ENCODE assay signal across 12 cellular contexts in genomic region chr18:36149514-36150289, GRCh38. TPM values are rescaled to one million over a fixed set of nuclear protein-coding genes. Genes with fewer than 3 reads are reported as not detected.
DNase-seq lines count a peak whose midpoint lies in the region; ATAC-seq and TF ChIP-seq lines count a peak whose summit lies in the region.
"Had no signal": no experiment of that assay in that cellular context is flagged by ENCODE, and none has a peak within 500 bp of the region (broad histone marks: within the 10 kb centered on the region; RNA-seq: fewer than 3 reads in every experiment).

No MANE protein-coding gene starts in this region.

- 0 out of 2 replicates have a peak, but pooled peaks cover 2% of the 10 kb centered on the region for H3K79me2 ChIP-seq in SK-N-SH (ENCODE audit: insufficient read depth)

- TF ChIP-seq CTCF in activated B cell treated with CpG ODN at 0.5 μM for 24 hours (IDR thresholded peaks at IDR 0.05), result no peak
- no peak for TF ChIP-seq CTCF in SK-N-SH (IDR thresholded peaks at IDR 0.05)

- peaks cover 56 to 81% of the 10 kb centered on the region in 2 experiments for H3K36me3 ChIP-seq in SK-N-SH (replicated peaks in 1 of 2; ENCODE audit: control insufficient read depth in 1 of 2, insufficient read depth in 2 of 2, low read length in 1 of 2)

- no peaks in the 10 kb centered on the region for H3K27me3 Mint-ChIP-seq in activated B cell treated with CpG ODN at 0.5 μM for 24 hours
- H3K27me3 Mint-ChIP-seq: activated CD4-positive, alpha-beta T cell treated with anti-CD3 and anti-CD28 coated beads, Interleukin-2, amount 10 ng/mL, durations not matched to agents 7 days and 5 days had no signal

- 97% methylated on average over 5 of the region's 5 CpGs for WGBS in SK-N-SH (ENCODE audit: low lambda C conversion rate)

- no peaks in the 10 kb centered on the region for H3K9me2 ChIP-seq in SK-N-SH

- no peak overlapping the region for H3K27ac ChIP-seq in SK-N-SH (ENCODE audit: low read depth in 2 of 2, low read length in 1 of 2)
- H3K27ac ChIP-seq: PC-9, right atrium auricular region had no signal

- CTCF ChIA-PET in activated B cell treated with CpG ODN at 0.5 μM for 24 hours (lab: Charles Lee) (interaction anchor here (0.5 to 1.5 kb wide), 4 partner anchors 26 to 393 kb away, joined by 3 to 5 read pairs (median 3); no protein-coding TSS in a partner anchor), SK-N-SH (lab: Yijun Ruan, JAX) (interaction anchor here (0.6 kb wide), 1 partner anchor 143 kb away, joined by 3 read pairs; no protein-coding TSS in a partner anchor)

- intact Hi-C loops in activated B cell treated with CpG ODN at 0.5 μM for 24 hours (cut with micrococcal nuclease), result loop anchor here (1.0 to 5.0 kb wide), 3 partner anchors 20 to 134 kb away; partner anchors contain the start of genes ELP2, MOCOS and SLC39A6

- peaks cover under 1% of the 10 kb centered on the region for H3F3A ChIP-seq in SK-N-SH (replicated peaks; ENCODE audit: insufficient read depth)

- no peaks in the 10 kb centered on the region for H3K9me3 Mint-ChIP-seq in activated B cell treated with CpG ODN at 0.5 μM for 24 hours
- H3K9me3 Mint-ChIP-seq: activated CD4-positive, alpha-beta T cell treated with anti-CD3 and anti-CD28 coated beads, Interleukin-2, amount 10 ng/mL, durations not matched to agents 7 days and 5 days had no signal

- ATAC-seq in GM18867 (IDR thresholded peaks at IDR 0.05; ENCODE audit: unreplicated experiment) (peak; percentile 97), GM21390 (IDR thresholded peaks at IDR 0.05; ENCODE audit: unreplicated experiment) (peak; percentile 97), HG03095 (IDR thresholded peaks at IDR 0.05; ENCODE audit: unreplicated experiment) (peak; percentile 91), activated B cell treated with CpG ODN at 0.5 μM for 24 hours (ENCODE audit: low read depth) (peak; percentile 98)

- H3K9ac ChIP-seq in SK-N-SH, result no peak overlapping the region

- peaks cover 54% of the 10 kb centered on the region for H3K4me1 Mint-ChIP-seq in activated B cell treated with CpG ODN at 0.5 μM for 24 hours

- TF ChIP-seq RAD21 in SK-N-SH (IDR thresholded peaks at IDR 0.05; ENCODE audit: low read length), result no peak

- H3K4me3 Mint-ChIP-seq in activated B cell treated with CpG ODN at 0.5 μM for 24 hours, result peak overlapping the region; percentile 61
- H3K4me3 Mint-ChIP-seq: activated CD4-positive, alpha-beta T cell treated with anti-CD3 and anti-CD28 coated beads, Interleukin-2, amount 10 ng/mL, durations not matched to agents 7 days and 5 days had no signal

- H4K20me1 ChIP-seq in SK-N-SH (ENCODE audit: insufficient read depth), result no peaks in the 10 kb centered on the region

- DNase-seq in activated B cell treated with CpG ODN at 0.5 μM for 24 hours (no peak), SK-N-SH (no peak), GDM1 (lab: John Stamatoyannopoulos, UW) (no peak), ecto neural progenitor cell (ENCODE audit: low spot score) (no peak)
- DNase-seq in activated CD4-positive, alpha-beta T cell treated with anti-CD3 and anti-CD28 coated beads for 4 hours, result no peak
- DNase-seq: activated CD4-positive, alpha-beta T cell treated with anti-CD3 and anti-CD28 coated beads, Interleukin-2, amount 10 ng/mL, durations not matched to agents 7 days and 5 days; EL; PC-9 had no signal

- POLR2A ChIA-PET in activated B cell treated with CpG ODN at 0.5 μM for 24 hours (lab: Charles Lee), result interaction anchor here (1.9 to 2.5 kb wide), 3 partner anchors 17 to 21 kb away, joined by 5 to 29 read pairs (median 7); partner anchors contain the start of gene SLC39A6
- POLR2A ChIA-PET in SK-N-SH (lab: Yijun Ruan, JAX), result no interaction called here

- H3K4me1 ChIP-seq in SK-N-SH (ENCODE audit: control insufficient read depth in 1 of 2, insufficient read depth in 2 of 2, low read depth in 1 of 2, low read length in 1 of 2), result no peaks in the 10 kb centered on the region
- H3K4me1 ChIP-seq: right atrium auricular region had no signal

- no peak overlapping the region for H3K4me2 ChIP-seq in SK-N-SH
- H3K4me2 ChIP-seq: PC-9 had no signal

- H3K27me3 ChIP-seq in SK-N-SH (ENCODE audit: insufficient read depth), result no peaks in the 10 kb centered on the region
- H3K27me3 ChIP-seq: right atrium auricular region had no signal

- H3K9me3 ChIP-seq in SK-N-SH, result no peaks in the 10 kb centered on the region
- H3K9me3 ChIP-seq: right atrium auricular region had no signal

- peaks cover 85% of the 10 kb centered on the region for H3K36me3 Mint-ChIP-seq in activated B cell treated with CpG ODN at 0.5 μM for 24 hours (ENCODE audit: low read depth)

- TF ChIP-seq EP300 in SK-N-SH (IDR thresholded peaks at IDR 0.05; ENCODE audit: borderline replicate concordance in 1 of 2, low read depth in 1 of 2, low read length in 1 of 2), result no peak

- H3K4me3 ChIP-seq in SK-N-SH (ENCODE audit: low read depth in 2 of 2, low read length in 1 of 2), result no peak overlapping the region
- H3K4me3 ChIP-seq: PC-9, right atrium auricular region had no signal

- no peak overlapping the region for H2AFZ ChIP-seq in SK-N-SH (ENCODE audit: low read depth)
- H2AFZ ChIP-seq: PC-9 had no signal

- H3K27ac Mint-ChIP-seq in activated B cell treated with CpG ODN at 0.5 μM for 24 hours, result peak overlapping the region; percentile 89
- H3K27ac Mint-ChIP-seq: activated CD4-positive, alpha-beta T cell treated with anti-CD3 and anti-CD28 coated beads, Interleukin-2, amount 10 ng/mL, durations not matched to agents 7 days and 5 days had no signal

TF ChIP-seq in SK-N-SH, 30 proteins besides CTCF, POLR2A, EP300 and RAD21:
- TF ChIP-seq FOXJ3 (CRISPR knock-in tag; IDR thresholded peaks at IDR 0.05) (no peak), PBX3 (IDR thresholded peaks at IDR 0.05) (no peak), MEF2A (IDR thresholded peaks at IDR 0.05; ENCODE audit: borderline replicate concordance, low read depth) (no peak), FOXM1 (IDR thresholded peaks at IDR 0.05; ENCODE audit: low read depth) (no peak), MAX (IDR thresholded peaks at IDR 0.05; ENCODE audit: low read depth) (no peak), IRF3 (IDR thresholded peaks at IDR 0.05; ENCODE audit: low read depth, low read length) (no peak), CHD2 (IDR thresholded peaks at IDR 0.05; ENCODE audit: low read length, partially characterized antibody) (no peak), MXI1 (IDR thresholded peaks at IDR 0.05; ENCODE audit: low read depth, low read length) (no peak), SMC3 (IDR thresholded peaks at IDR 0.05; ENCODE audit: low read depth, low read length) (no peak), SIN3A (IDR thresholded peaks at IDR 0.05; ENCODE audit: borderline replicate concordance, low read depth, low read length) (no peak), GATA2 (CRISPR knock-in tag; IDR thresholded peaks at IDR 0.05) (no peak), RXRA (IDR thresholded peaks at IDR 0.05; ENCODE audit: borderline replicate concordance, low read depth) (no peak), NRF1 (IDR thresholded peaks at IDR 0.05; ENCODE audit: low read depth, low read length) (no peak)

RNA-seq across cellular contexts. Expression of gene ELP2, which starts 20.0 kb away (rescaled TPM):
- total RNA-seq in activated B cell treated with CpG ODN at 0.5 μM for 24 hours, result 105 and 124 TPM in 2 replicates
- 38.3 and 48.5 TPM in 2 replicates for polyA plus RNA-seq in SK-N-SH (2012; rRNA removed)
- 44.1 and 46.4 TPM in 2 replicates for polyA plus RNA-seq in SK-N-SH (2012; cell fraction: cytosol; rRNA removed)
- polyA plus RNA-seq in SK-N-SH (2012; cell fraction: nucleus; rRNA removed), result 106 TPM in 2 replicates

RNA-seq across cellular contexts. Expression of gene SLC39A6, which starts 20.6 kb away (rescaled TPM):
- 17.6 and 18.6 TPM in 2 replicates for total RNA-seq in activated B cell treated with CpG ODN at 0.5 μM for 24 hours
- 67.4 and 112 TPM in 2 replicates for polyA plus RNA-seq in SK-N-SH (2012; rRNA removed)
- polyA plus RNA-seq in SK-N-SH (2012; cell fraction: cytosol; rRNA removed), result 78.0 and 94.7 TPM in 2 replicates
- polyA plus RNA-seq in SK-N-SH (2012; cell fraction: nucleus; rRNA removed), result 19.6 and 56.6 TPM in 2 replicates

RNA-seq across cellular contexts. Expression of gene MOCOS, which starts 37.6 kb away (rescaled TPM):
- 0.39 and 0.42 TPM in 2 replicates for total RNA-seq in activated B cell treated with CpG ODN at 0.5 μM for 24 hours
- 1.2 TPM in 2 replicates for polyA plus RNA-seq in SK-N-SH (2012; rRNA removed)
- polyA plus RNA-seq in SK-N-SH (2012; cell fraction: cytosol; rRNA removed), result 0.85 and 0.87 TPM in 2 replicates
- polyA plus RNA-seq in SK-N-SH (2012; cell fraction: nucleus; rRNA removed), result 1.3 and 1.8 TPM in 2 replicates
